In genomic region chr15:62647195-62647865, GRCh38 we compare ENCODE assay signal across 10 cellular contexts.
A peak's percentile ranks its signal among the peaks of the same experiment; 100 is the strongest.
DNase-seq lines count a peak whose midpoint lies in the region; ATAC-seq and TF ChIP-seq lines count a peak whose summit lies in the region.
"Had no signal": no experiment of that assay in that cellular context is flagged by ENCODE, and none has a peak within 500 bp of the region (broad histone marks: within the 10 kb centered on the region; RNA-seq: fewer than 3 reads in every experiment).

No MANE protein-coding gene starts in this region.

- TF ChIP-seq CTCF in CD14-positive monocyte (IDR thresholded peaks at IDR 0.05) = no peak
- TF ChIP-seq CTCF in astrocyte of the cerebellum (IDR thresholded peaks at IDR 0.05; ENCODE audit: low read depth, low read length, missing control alignments) = no peak
- TF ChIP-seq CTCF in suprapubic skin (IDR thresholded peaks at IDR 0.05) = no peak

- no peaks in the 10 kb centered on the region for H3K9me3 ChIP-seq in suprapubic skin

- H3K4me1 ChIP-seq in suprapubic skin = peaks cover 6% of the 10 kb centered on the region

- H3K27me3 Mint-ChIP-seq in CD14-positive monocyte (ENCODE audit: low read depth in 3 of 3) = peaks cover 0 to 5% (median 3%) of the 10 kb centered on the region in 3 donors

- no peak for TF ChIP-seq RAD21 in Ishikawa (IDR thresholded peaks at IDR 0.05; ENCODE audit: low read depth)

- H3K27me3 ChIP-seq in suprapubic skin = no peaks in the 10 kb centered on the region

- no peak overlapping the region for H3K4me3 ChIP-seq in astrocyte of the cerebellum (ENCODE audit: low read depth, low read length)
- no peak overlapping the region for H3K4me3 ChIP-seq in suprapubic skin

- intact Hi-C loops in CD14-positive monocyte (cut with micrococcal nuclease) = no loop called here

- H3K4me1 Mint-ChIP-seq in CD14-positive monocyte = peaks cover 38% of the 10 kb centered on the region

- TF ChIP-seq POLR2A in suprapubic skin (IDR thresholded peaks at IDR 0.05) = no peak

- TF ChIP-seq EP300 in Ishikawa (IDR thresholded peaks at IDR 0.05; ENCODE audit: borderline replicate concordance) (peak; percentile 37; the same call in 1 of the 2 replicates), suprapubic skin (IDR thresholded peaks at IDR 0.05) (no peak)

- no peak for ATAC-seq in HG02588 (IDR thresholded peaks at IDR 0.05; ENCODE audit: unreplicated experiment)

- 82% methylated on average over 12 of the region's 12 CpGs for WGBS in suprapubic skin

- in situ Hi-C loops in astrocyte of the cerebellum (cut with HindIII; ENCODE audit: low sequenced_read_pairs) = no loop called here

- H3K4me3 Mint-ChIP-seq in CD14-positive monocyte = no peak overlapping the region
- H3K4me3 Mint-ChIP-seq: activated CD4-positive, alpha-beta T cell treated with anti-CD3 and anti-CD28 coated beads, Interleukin-2, amount 10 ng/mL, durations not matched to agents 7 days and 5 days had no signal

- H3K27ac Mint-ChIP-seq in CD14-positive monocyte = peak overlapping the region in 4 of 7 donors; percentile 21 to 70 (median 39)
- H3K27ac Mint-ChIP-seq: activated CD4-positive, alpha-beta T cell treated with anti-CD3 and anti-CD28 coated beads, Interleukin-2, amount 10 ng/mL, durations not matched to agents 7 days and 5 days had no signal

- no peak overlapping the region for H3K27ac ChIP-seq in suprapubic skin

- peak; percentile 75 for DNase-seq in CD14-positive monocyte (ENCODE audit: low spot score)
- peak; percentile 78 for DNase-seq in astrocyte of the cerebellum (ENCODE audit: low read depth)
- peak; percentile 3 to 6 for DNase-seq in lung microvascular endothelial cell (ENCODE audit: low read depth in 2 of 2)
- no peak for DNase-seq in NCI-H1694 treated with DMSO at 0.1 percent for 48 hours (lab: John Stamatoyannopoulos, UW)
- DNase-seq in dermis blood vessel endothelial cell = no peak
- no peak for DNase-seq in suprapubic skin (ENCODE audit: low spot score in 2 of 2)
- DNase-seq: activated CD4-positive, alpha-beta T cell treated with anti-CD3 and anti-CD28 coated beads, Interleukin-2, amount 10 ng/mL, durations not matched to agents 7 days and 5 days; NCI-H2081 treated with DMSO at 0.1 percent for 48 hours had no signal

- H3K9me3 Mint-ChIP-seq in CD14-positive monocyte = peaks cover 0 to 1% (median 0%) of the 10 kb centered on the region in 7 donors
- H3K9me3 Mint-ChIP-seq: activated CD4-positive, alpha-beta T cell treated with anti-CD3 and anti-CD28 coated beads, Interleukin-2, amount 10 ng/mL, durations not matched to agents 7 days and 5 days had no signal

- no peaks in the 10 kb centered on the region for H3K36me3 Mint-ChIP-seq in CD14-positive monocyte

- H3K36me3 ChIP-seq in suprapubic skin = no peaks in the 10 kb centered on the region

TF ChIP-seq in Ishikawa, 13 proteins besides CTCF, POLR2A, EP300 and RAD21:
- TF ChIP-seq YY1 (IDR thresholded peaks at IDR 0.05; ENCODE audit: low read depth) (no peak), MAX (IDR thresholded peaks at IDR 0.05) (0 out of 2 replicates have a peak, but pooled peaks have one; percentile 10), NFIC (IDR thresholded peaks at IDR 0.05) (peak; percentile 70), TCF12 (IDR thresholded peaks at IDR 0.05; ENCODE audit: low read depth) (peak; percentile 29; the same call in 1 of the 2 replicates), TEAD4 (IDR thresholded peaks at IDR 0.05) (peak; percentile 72)

Comparison
In these comparisons a context has a peak if more than half of its experiments do, and no peak if none do; other contexts are left out.
1. DNase-seq: peak in CD14-positive monocyte (single experiment), astrocyte of the cerebellum (single experiment) and lung microvascular endothelial cell (2 of 2); none in NCI-H1694 treated with DMSO at 0.1 percent for 48 hours (single experiment), dermis blood vessel endothelial cell (single experiment) and suprapubic skin (0 of 2).